In the genomic region with DNA sequence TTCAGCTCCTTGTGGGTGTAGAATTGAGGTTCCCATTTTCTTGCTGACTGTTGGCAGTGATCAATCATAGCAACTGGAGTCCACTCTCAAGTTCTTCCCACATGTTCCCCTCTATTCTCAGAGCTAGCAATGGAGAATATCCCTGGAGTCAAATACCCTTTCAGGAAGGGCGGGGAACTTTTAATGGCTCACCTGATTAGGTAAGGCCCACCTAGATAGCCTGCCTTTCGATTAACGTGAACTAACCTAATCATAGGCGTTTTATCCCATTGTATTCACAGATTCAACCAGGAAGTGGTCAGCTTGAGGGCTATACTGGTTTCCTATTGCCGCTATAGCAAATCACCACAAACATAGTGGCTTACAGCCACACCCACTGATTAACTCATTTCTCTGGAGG, we compare ENCODE assay signal across 25 cellular contexts. TPM values are rescaled to one million over a fixed set of nuclear protein-coding genes. Genes with fewer than 3 reads are reported as not detected.
DNase-seq lines count a peak whose midpoint lies in the region; ATAC-seq, FAIRE-seq and TF ChIP-seq lines count a peak whose summit lies in the region.
"Had no signal": no experiment of that assay in that cellular context is flagged by ENCODE, and none has a peak within 500 bp of the region (broad histone marks: within the 10 kb centered on the region; RNA-seq: fewer than 3 reads in every experiment).

No MANE protein-coding gene starts in this region.

- H3K27me3 ChIP-seq in Karpas-422 (ENCODE audit: low read length) = no peaks in the 10 kb centered on the region
- peaks cover 4 to 6% of the 10 kb centered on the region in 2 experiments; a peak in 2 of 5 replicates for H3K27me3 ChIP-seq in K562 (ENCODE audit: control insufficient read depth in 2 of 2, insufficient read depth in 2 of 2, low read length in 2 of 2)
- H3K27me3 ChIP-seq: BE2C, BLaER1 had no signal

- H3K4me2 ChIP-seq in Karpas-422 (ENCODE audit: low read depth, low read length, poor library complexity, severe bottlenecking) (no peak overlapping the region), K562 (ENCODE audit: insufficient read depth, low read length) (no peak overlapping the region)
- H3K4me2 ChIP-seq: BLaER1 had no signal

- intact Hi-C loops in K562 (cut with micrococcal nuclease) = no loop called here

- H3K4me3 ChIP-seq in HEK293 (ENCODE audit: low read depth, low read length) (no peak overlapping the region), Karpas-422 (ENCODE audit: low read length) (no peak overlapping the region), K562 (no peak overlapping the region)
- H3K4me3 ChIP-seq: BLaER1 had no signal

- CTCF ChIA-PET in HEK293 (lab: Yijun Ruan, JAX) (no interaction called here), K562 (lab: Yijun Ruan, JAX; ENCODE audit: low intra/inter-chr PET ratio) (no interaction called here)

- POLR2A ChIA-PET in HEK293 (lab: Yijun Ruan, JAX) = no interaction called here
- POLR2A ChIA-PET in K562 (lab: Yijun Ruan, JAX) = interaction anchor here (0.5 to 0.9 kb wide), 3 partner anchors 28 to 1561 kb away, joined by 3 read pairs; no protein-coding TSS in a partner anchor

- ATAC-seq in K562 = 0 out of 3 replicates have a peak, but pooled peaks have one; percentile 29
- ATAC-seq: CD8-positive, alpha-beta T cell had no signal

- H3K36me3 ChIP-seq in HEK293 (ENCODE audit: control insufficient read depth in 2 of 2, insufficient read depth in 1 of 2, low read length in 2 of 2) (no peaks in the 10 kb centered on the region), Karpas-422 (ENCODE audit: insufficient read depth, low read length) (no peaks in the 10 kb centered on the region), K562 (ENCODE audit: control insufficient read depth, insufficient read depth, low read length) (no peaks in the 10 kb centered on the region)
- H3K36me3 ChIP-seq: BE2C, BLaER1 had no signal

- no peaks in the 10 kb centered on the region for H4K20me1 ChIP-seq in Karpas-422 (ENCODE audit: insufficient read depth, low read depth, low read length)
- H4K20me1 ChIP-seq in K562 (replicated peaks; ENCODE audit: control insufficient read depth, insufficient read depth, low read length) = no peaks in the 10 kb centered on the region
- H4K20me1 ChIP-seq: BLaER1 had no signal

- TF ChIP-seq CTCF in HEK293 (tag by site-specific recombination; IDR thresholded peaks at IDR 0.05) (no peak), K562 (IDR thresholded peaks at IDR 0.05 in 2 of 3, conservative IDR thresholded peaks at IDR 0.05 in 1 of 3; ENCODE audit: insufficient read depth in 2 of 3, low read depth in 1 of 3, low read length in 3 of 3) (no peak)

- H3K9me3 ChIP-seq in HEK293 (ENCODE audit: control insufficient read depth, insufficient read depth, low read depth, low read length) (no peaks in the 10 kb centered on the region), Karpas-422 (ENCODE audit: low read length) (no peaks in the 10 kb centered on the region), K562 (replicated peaks; ENCODE audit: control insufficient read depth, insufficient read depth, low read depth, low read length) (no peaks in the 10 kb centered on the region)
- H3K9me3 ChIP-seq: BE2C, Caco-2 had no signal

- 4% methylated on average over 5 of the region's 5 CpGs for WGBS in K562 (ENCODE audit: insufficient coverage, low coverage, missing lambda C conversion rate)

- TF ChIP-seq EP300 in K562 (IDR thresholded peaks at IDR 0.05; ENCODE audit: low read length) = no peak

- DNase-seq in Karpas-422 = peak; percentile 27
- peak; percentile 35 for DNase-seq in SW480 (ENCODE audit: low spot score)
- no peak for DNase-seq in K562 (ENCODE audit: extremely low read depth in 1 of 4, low spot score in 3 of 4)
- no peak for DNase-seq in activated CD4-positive, alpha-beta T cell treated with anti-CD3 and anti-CD28 coated beads for 4 hours
- DNase-seq in germinal center (ENCODE audit: low spot score) = no peak
- DNase-seq in NCI-H1417 treated with DMSO at 0.1 percent for 48 hours (lab: John Stamatoyannopoulos, UW) = no peak
- DNase-seq: 8988T; ACHN; BE2C; C1 segment of cervical spinal cord; Caco-2; Calu3; CD4-positive, alpha-beta T cell; CD8-positive, alpha-beta T cell; DMS79 treated with DMSO at 0.1 percent for 48 hours; GF-D8 had no signal

- no peak for TF ChIP-seq POLR2A in K562 (conservative IDR thresholded peaks at IDR 0.05)

- H3K9me1 ChIP-seq in K562 (ENCODE audit: control insufficient read depth, insufficient read depth, low read length) = no peaks in the 10 kb centered on the region

- no TSS peak for BruUV-seq in K562 (replicated peaks; lab: Mats Ljungman, UMichigan)

- H3K9me2 ChIP-seq in Karpas-422 (replicated peaks; ENCODE audit: insufficient read depth, low read length) = no peaks in the 10 kb centered on the region

- H3K9ac ChIP-seq in Karpas-422 (ENCODE audit: low read length) (no peak overlapping the region), K562 (ENCODE audit: insufficient read depth in 1 of 2, low read depth in 2 of 2, low read length in 2 of 2) (no peak overlapping the region)
- H3K9ac ChIP-seq: BLaER1 had no signal

- no peak overlapping the region for H3K27ac ChIP-seq in HEK293 (ENCODE audit: extremely low read depth, low read depth, low read length)
- H3K27ac ChIP-seq in Karpas-422 (ENCODE audit: low read length) = no peak overlapping the region
- H3K27ac ChIP-seq in K562 (ENCODE audit: extremely low read depth, low read depth, low read length) = no peak overlapping the region
- H3K27ac ChIP-seq: BLaER1 had no signal

- no peak overlapping the region for H2AFZ ChIP-seq in Karpas-422 (ENCODE audit: low read length)
- H2AFZ ChIP-seq in K562 (ENCODE audit: low read depth, low read length) = no peak overlapping the region

- in situ Hi-C loops in K562 (cut with MboI) = no loop called here

- H3K4me1 ChIP-seq in HEK293 (ENCODE audit: control insufficient read depth, insufficient read depth, low read length) (no peaks in the 10 kb centered on the region), Karpas-422 (ENCODE audit: low read length) (no peaks in the 10 kb centered on the region), K562 (replicated peaks in 1 of 2; ENCODE audit: control insufficient read depth in 2 of 2, insufficient read depth in 2 of 2, low read length in 2 of 2) (peaks cover 0 to 4% of the 10 kb centered on the region in 2 experiments; a peak in 1 of 5 replicates)
- H3K4me1 ChIP-seq: BE2C, BLaER1, Caco-2 had no signal

- H3K79me2 ChIP-seq in Karpas-422 (ENCODE audit: low read length) = no peaks in the 10 kb centered on the region
- no peaks in the 10 kb centered on the region for H3K79me2 ChIP-seq in K562 (ENCODE audit: control insufficient read depth, insufficient read depth, low read length)

- no peak for TF ChIP-seq RAD21 in K562 (CRISPR knock-in tag; conservative IDR thresholded peaks at IDR 0.05 in 1 of 2, IDR thresholded peaks at IDR 0.05 in 1 of 2)

- no peak for FAIRE-seq in K562 (lab: Jason Lieb, UNC)
- FAIRE-seq: A204.1, D721Med, G401.6, GM12891, GM19239 had no signal

TF ChIP-seq in HEK293, 187 proteins besides CTCF, POLR2A, EP300 and RAD21 (continues in another document):
- no peak for TF ChIP-seq KLF16 (tag by site-specific recombination; IDR thresholded peaks at IDR 0.05)
- TF ChIP-seq ZNF10 (tag by site-specific recombination; IDR thresholded peaks at IDR 0.05) = peak; percentile 92
- no peak for TF ChIP-seq ZNF433 (tag by site-specific recombination; IDR thresholded peaks at IDR 0.05; ENCODE audit: low read depth)
- TF ChIP-seq, protein P1, sequence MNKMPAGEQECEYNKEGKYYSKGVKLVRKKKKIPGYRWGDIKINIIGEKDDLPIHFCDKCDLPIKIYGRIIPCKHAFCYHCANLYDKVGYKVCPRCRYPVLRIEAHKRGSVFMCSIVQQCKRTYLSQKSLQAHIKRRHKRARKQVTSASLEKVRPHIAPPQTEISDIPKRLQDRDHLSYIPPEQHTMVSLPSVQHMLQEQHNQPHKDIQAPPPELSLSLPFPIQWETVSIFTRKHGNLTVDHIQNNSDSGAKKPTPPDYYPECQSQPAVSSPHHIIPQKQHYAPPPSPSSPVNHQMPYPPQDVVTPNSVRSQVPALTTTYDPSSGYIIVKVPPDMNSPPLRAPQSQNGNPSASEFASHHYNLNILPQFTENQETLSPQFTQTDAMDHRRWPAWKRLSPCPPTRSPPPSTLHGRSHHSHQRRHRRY (tag by site-specific recombination; IDR thresholded peaks at IDR 0.05) = no peak

TF ChIP-seq in K562, 482 proteins besides CTCF, POLR2A, EP300 and RAD21 (continues in another document):
- peak; percentile 98 for TF ChIP-seq ZNF134 (CRISPR knock-in tag; conservative IDR thresholded peaks at IDR 0.05)

RNA-seq across cellular contexts. Expression of a gene that starts 7.1 kb away (rescaled TPM):
- total RNA-seq in Karpas-422 (2014; rRNA removed; shearing (Covaris generic); ENCODE audit: low replicate concordance) = not detected in 2 replicates
- total RNA-seq in K562 (2011; cell fraction: chromatin; rRNA removed; ENCODE audit: low replicate concordance) = not detected in 2 replicates
- total RNA-seq in K562 (2011; cell fraction: nucleolus; rRNA removed) = not detected in 2 replicates
- not detected in 2 replicates for total RNA-seq in K562 (2011; cell fraction: nucleoplasm; rRNA removed)
- total RNA-seq in K562 (2014; rRNA removed) = not detected in 2 replicates
- total RNA-seq in K562 (2014; rRNA removed; fragmentation: Illumina TruSeq; extraction: Trizol) = not detected in 2 replicates
- not detected in 2 replicates for total RNA-seq in K562 (2015; rRNA removed; fragmentation: Illumina TruSeq; extraction: Trizol)
- not detected in 2 replicates for total RNA-seq in K562 (2021)
- not detected in 2 replicates for polyA plus RNA-seq in K562 (2011; rRNA removed)
- polyA plus RNA-seq in K562 (2011; cell fraction: cytosol; rRNA removed) = not detected in 2 replicates
- not detected in 2 replicates for polyA plus RNA-seq in K562 (2011; cell fraction: nucleus; rRNA removed)
- polyA plus RNA-seq in K562 (2012) = not detected in 2 replicates
- polyA plus RNA-seq in K562 (2014; fragmentation: Illumina TruSeq; extraction: Trizol) = not detected in 2 replicates
- polyA plus RNA-seq in K562 (2014; fragmentation: Nextera tagmentation; extraction: Ambion mirVana) = not detected
- polyA plus RNA-seq in K562 (2014; rRNA removed) = not detected in 2 replicates
- polyA minus RNA-seq in K562 (2011; rRNA and poly(A)+ RNA removed) = not detected in 2 replicates
- polyA minus RNA-seq in K562 (2011; cell fraction: cytosol; rRNA and poly(A)+ RNA removed) = not detected in 2 replicates
- polyA minus RNA-seq in K562 (2011; cell fraction: nucleus; rRNA and poly(A)+ RNA removed) = not detected in 2 replicates
- total RNA-seq: Caco-2; Calu3; CD4-positive, alpha-beta T cell; CD8-positive, alpha-beta T cell had no signal
- polyA plus RNA-seq: AG04450, CD14-positive monocyte had no signal

Comparison
In these comparisons a context has a peak if more than half of its experiments do, and no peak if none do; other contexts are left out.
1. DNase-seq: peak in Karpas-422 (single experiment) and SW480 (single experiment); none in K562 (0 of 4), activated CD4-positive, alpha-beta T cell treated with anti-CD3 and anti-CD28 coated beads for 4 hours (0 of 2), germinal center (single experiment) and NCI-H1417 treated with DMSO at 0.1 percent for 48 hours (single experiment).